ENCODE assay signal across 1 cellular context in genomic region chr12:121110211-121110940, GRCh38.
TF ChIP-seq lines count a peak whose summit lies in the region.

No MANE protein-coding gene starts in this region.

TF ChIP-seq in GM12878, 131 proteins besides CTCF, POLR2A, EP300 and RAD21 (continued from another document):
- TF ChIP-seq, protein P1, sequence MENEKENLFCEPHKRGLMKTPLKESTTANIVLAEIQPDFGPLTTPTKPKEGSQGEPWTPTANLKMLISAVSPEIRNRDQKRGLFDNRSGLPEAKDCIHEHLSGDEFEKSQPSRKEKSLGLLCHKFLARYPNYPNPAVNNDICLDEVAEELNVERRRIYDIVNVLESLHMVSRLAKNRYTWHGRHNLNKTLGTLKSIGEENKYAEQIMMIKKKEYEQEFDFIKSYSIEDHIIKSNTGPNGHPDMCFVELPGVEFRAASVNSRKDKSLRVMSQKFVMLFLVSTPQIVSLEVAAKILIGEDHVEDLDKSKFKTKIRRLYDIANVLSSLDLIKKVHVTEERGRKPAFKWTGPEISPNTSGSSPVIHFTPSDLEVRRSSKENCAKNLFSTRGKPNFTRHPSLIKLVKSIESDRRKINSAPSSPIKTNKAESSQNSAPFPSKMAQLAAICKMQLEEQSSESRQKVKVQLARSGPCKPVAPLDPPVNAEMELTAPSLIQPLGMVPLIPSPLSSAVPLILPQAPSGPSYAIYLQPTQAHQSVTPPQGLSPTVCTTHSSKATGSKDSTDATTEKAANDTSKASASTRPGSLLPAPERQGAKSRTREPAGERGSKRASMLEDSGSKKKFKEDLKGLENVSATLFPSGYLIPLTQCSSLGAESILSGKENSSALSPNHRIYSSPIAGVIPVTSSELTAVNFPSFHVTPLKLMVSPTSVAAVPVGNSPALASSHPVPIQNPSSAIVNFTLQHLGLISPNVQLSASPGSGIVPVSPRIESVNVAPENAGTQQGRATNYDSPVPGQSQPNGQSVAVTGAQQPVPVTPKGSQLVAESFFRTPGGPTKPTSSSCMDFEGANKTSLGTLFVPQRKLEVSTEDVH (IDR thresholded peaks at IDR 0.05; ENCODE audit: low read depth, partially characterized antibody), result no peak
- TF ChIP-seq ATF7 (IDR thresholded peaks at IDR 0.05; ENCODE audit: low read depth) (peak; percentile 97), NR2F1 (conservative IDR thresholded peaks at IDR 0.05) (peak; percentile 80), CEBPB (IDR thresholded peaks at IDR 0.05; ENCODE audit: borderline replicate concordance in 1 of 2, low read depth in 2 of 2, low read length in 2 of 2) (no peak), ZZZ3 (IDR thresholded peaks at IDR 0.05; ENCODE audit: control insufficient read depth, insufficient read length, low read depth) (no peak), BRCA1 (IDR thresholded peaks at IDR 0.05; ENCODE audit: low read depth, low read length) (no peak), SP1 (IDR thresholded peaks at IDR 0.05; ENCODE audit: low read depth, low read length) (peak; percentile 34), EED (IDR thresholded peaks at IDR 0.05; ENCODE audit: low read depth) (no peak), SIN3A (IDR thresholded peaks at IDR 0.05; ENCODE audit: low read depth, low read length) (no peak), BMI1 (IDR thresholded peaks at IDR 0.05; ENCODE audit: borderline replicate concordance) (no peak; the same call in 1 of the 2 replicates), SMAD5 (IDR thresholded peaks at IDR 0.05; ENCODE audit: low read depth) (no peak), ZBTB33 (IDR thresholded peaks at IDR 0.05) (no peak), IRF5 (IDR thresholded peaks at IDR 0.05; ENCODE audit: borderline replicate concordance) (no peak), SMAD1 (IDR thresholded peaks at IDR 0.05; ENCODE audit: low read depth, partially characterized antibody) (no peak), NRF1 (conservative IDR thresholded peaks at IDR 0.05; ENCODE audit: low read depth, low read length) (no peak), DPF2 (IDR thresholded peaks at IDR 0.05) (peak; percentile 62), POLR2AphosphoS5 (IDR thresholded peaks at IDR 0.05; ENCODE audit: low read length) (no peak), ASH2L (IDR thresholded peaks at IDR 0.05; ENCODE audit: borderline replicate concordance, low read depth) (no peak), REST (IDR thresholded peaks at IDR 0.05; ENCODE audit: low read depth, low read length) (no peak), SUZ12 (IDR thresholded peaks at IDR 0.05; ENCODE audit: unreplicated experiment) (no peak), TBL1XR1 (IDR thresholded peaks at IDR 0.05; ENCODE audit: low read depth, low read length) (no peak; the same call in 1 of the 2 replicates), SRF (IDR thresholded peaks at IDR 0.05; ENCODE audit: low read depth in 2 of 2, low read length in 2 of 2) (no peak), PAX5 (IDR thresholded peaks at IDR 0.05; ENCODE audit: borderline replicate concordance, low read depth, low read length) (no peak), FOXM1 (IDR thresholded peaks at IDR 0.05; ENCODE audit: low read depth, low read length) (no peak; the same call in 1 of the 2 replicates), RAD51 (IDR thresholded peaks at IDR 0.05) (no peak), LARP7 (IDR thresholded peaks at IDR 0.05) (no peak), ZNF24 (IDR thresholded peaks at IDR 0.05) (peak; percentile 79), RBBP5 (conservative IDR thresholded peaks at IDR 0.05) (no peak), HDGF (IDR thresholded peaks at IDR 0.05) (no peak), EZH2 (IDR thresholded peaks at IDR 0.05; ENCODE audit: borderline replicate concordance, control insufficient read depth, low read depth, low read length) (no peak), POU2F2 (IDR thresholded peaks at IDR 0.05; ENCODE audit: borderline replicate concordance, low read depth, low read length) (no peak; the same call in 2 of the 3 replicates), IKZF1 (conservative IDR thresholded peaks at IDR 0.05) (peak; percentile 53; the same call in 1 of the 2 replicates), RELA (IDR thresholded peaks at IDR 0.05; ENCODE audit: borderline replicate concordance, partially characterized antibody) (no peak)
- TF ChIP-seq, protein P2, sequence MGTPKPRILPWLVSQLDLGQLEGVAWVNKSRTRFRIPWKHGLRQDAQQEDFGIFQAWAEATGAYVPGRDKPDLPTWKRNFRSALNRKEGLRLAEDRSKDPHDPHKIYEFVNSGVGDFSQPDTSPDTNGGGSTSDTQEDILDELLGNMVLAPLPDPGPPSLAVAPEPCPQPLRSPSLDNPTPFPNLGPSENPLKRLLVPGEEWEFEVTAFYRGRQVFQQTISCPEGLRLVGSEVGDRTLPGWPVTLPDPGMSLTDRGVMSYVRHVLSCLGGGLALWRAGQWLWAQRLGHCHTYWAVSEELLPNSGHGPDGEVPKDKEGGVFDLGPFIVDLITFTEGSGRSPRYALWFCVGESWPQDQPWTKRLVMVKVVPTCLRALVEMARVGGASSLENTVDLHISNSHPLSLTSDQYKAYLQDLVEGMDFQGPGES (IDR thresholded peaks at IDR 0.05), result no peak
- TF ChIP-seq, protein P3, sequence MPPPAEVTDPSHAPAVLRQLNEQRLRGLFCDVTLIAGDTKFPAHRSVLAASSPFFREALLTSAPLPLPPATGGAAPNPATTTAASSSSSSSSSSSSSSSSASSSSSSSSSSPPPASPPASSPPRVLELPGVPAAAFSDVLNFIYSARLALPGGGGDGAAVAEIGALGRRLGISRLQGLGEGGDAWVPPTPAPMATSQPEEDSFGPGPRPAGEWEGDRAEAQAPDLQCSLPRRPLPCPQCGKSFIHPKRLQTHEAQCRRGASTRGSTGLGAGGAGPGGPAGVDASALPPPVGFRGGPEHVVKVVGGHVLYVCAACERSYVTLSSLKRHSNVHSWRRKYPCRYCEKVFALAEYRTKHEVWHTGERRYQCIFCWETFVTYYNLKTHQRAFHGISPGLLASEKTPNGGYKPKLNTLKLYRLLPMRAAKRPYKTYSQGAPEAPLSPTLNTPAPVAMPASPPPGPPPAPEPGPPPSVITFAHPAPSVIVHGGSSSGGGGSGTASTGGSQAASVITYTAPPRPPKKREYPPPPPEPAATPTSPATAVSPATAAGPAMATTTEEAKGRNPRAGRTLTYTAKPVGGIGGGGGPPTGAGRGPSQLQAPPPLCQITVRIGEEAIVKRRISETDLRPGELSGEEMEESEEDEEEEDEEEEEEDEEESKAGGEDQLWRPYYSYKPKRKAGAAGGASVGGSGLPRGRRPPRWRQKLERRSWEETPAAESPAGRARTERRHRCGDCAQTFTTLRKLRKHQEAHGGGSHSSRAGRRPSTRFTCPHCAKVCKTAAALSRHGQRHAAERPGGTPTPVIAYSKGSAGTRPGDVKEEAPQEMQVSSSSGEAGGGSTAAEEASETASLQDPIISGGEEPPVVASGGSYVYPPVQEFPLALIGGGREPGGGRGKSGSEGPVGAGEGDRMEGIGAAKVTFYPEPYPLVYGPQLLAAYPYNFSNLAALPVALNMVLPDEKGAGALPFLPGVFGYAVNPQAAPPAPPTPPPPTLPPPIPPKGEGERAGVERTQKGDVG (CRISPR knock-in tag; IDR thresholded peaks at IDR 0.05), result no peak
- TF ChIP-seq, protein P4, sequence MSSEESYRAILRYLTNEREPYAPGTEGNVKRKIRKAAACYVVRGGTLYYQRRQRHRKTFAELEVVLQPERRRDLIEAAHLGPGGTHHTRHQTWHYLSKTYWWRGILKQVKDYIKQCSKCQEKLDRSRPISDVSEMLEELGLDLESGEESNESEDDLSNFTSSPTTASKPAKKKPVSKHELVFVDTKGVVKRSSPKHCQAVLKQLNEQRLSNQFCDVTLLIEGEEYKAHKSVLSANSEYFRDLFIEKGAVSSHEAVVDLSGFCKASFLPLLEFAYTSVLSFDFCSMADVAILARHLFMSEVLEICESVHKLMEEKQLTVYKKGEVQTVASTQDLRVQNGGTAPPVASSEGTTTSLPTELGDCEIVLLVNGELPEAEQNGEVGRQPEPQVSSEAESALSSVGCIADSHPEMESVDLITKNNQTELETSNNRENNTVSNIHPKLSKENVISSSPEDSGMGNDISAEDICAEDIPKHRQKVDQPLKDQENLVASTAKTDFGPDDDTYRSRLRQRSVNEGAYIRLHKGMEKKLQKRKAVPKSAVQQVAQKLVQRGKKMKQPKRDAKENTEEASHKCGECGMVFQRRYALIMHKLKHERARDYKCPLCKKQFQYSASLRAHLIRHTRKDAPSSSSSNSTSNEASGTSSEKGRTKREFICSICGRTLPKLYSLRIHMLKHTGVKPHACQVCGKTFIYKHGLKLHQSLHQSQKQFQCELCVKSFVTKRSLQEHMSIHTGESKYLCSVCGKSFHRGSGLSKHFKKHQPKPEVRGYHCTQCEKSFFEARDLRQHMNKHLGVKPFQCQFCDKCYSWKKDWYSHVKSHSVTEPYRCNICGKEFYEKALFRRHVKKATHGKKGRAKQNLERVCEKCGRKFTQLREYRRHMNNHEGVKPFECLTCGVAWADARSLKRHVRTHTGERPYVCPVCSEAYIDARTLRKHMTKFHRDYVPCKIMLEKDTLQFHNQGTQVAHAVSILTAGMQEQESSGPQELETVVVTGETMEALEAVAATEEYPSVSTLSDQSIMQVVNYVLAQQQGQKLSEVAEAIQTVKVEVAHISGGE (CRISPR knock-in tag; IDR thresholded peaks at IDR 0.05), result no peak
- TF ChIP-seq, protein P5, sequence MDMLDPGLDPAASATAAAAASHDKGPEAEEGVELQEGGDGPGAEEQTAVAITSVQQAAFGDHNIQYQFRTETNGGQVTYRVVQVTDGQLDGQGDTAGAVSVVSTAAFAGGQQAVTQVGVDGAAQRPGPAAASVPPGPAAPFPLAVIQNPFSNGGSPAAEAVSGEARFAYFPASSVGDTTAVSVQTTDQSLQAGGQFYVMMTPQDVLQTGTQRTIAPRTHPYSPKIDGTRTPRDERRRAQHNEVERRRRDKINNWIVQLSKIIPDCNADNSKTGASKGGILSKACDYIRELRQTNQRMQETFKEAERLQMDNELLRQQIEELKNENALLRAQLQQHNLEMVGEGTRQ (IDR thresholded peaks at IDR 0.05; ENCODE audit: borderline replicate concordance, low read depth, low read length), result no peak
- TF ChIP-seq, protein P6, sequence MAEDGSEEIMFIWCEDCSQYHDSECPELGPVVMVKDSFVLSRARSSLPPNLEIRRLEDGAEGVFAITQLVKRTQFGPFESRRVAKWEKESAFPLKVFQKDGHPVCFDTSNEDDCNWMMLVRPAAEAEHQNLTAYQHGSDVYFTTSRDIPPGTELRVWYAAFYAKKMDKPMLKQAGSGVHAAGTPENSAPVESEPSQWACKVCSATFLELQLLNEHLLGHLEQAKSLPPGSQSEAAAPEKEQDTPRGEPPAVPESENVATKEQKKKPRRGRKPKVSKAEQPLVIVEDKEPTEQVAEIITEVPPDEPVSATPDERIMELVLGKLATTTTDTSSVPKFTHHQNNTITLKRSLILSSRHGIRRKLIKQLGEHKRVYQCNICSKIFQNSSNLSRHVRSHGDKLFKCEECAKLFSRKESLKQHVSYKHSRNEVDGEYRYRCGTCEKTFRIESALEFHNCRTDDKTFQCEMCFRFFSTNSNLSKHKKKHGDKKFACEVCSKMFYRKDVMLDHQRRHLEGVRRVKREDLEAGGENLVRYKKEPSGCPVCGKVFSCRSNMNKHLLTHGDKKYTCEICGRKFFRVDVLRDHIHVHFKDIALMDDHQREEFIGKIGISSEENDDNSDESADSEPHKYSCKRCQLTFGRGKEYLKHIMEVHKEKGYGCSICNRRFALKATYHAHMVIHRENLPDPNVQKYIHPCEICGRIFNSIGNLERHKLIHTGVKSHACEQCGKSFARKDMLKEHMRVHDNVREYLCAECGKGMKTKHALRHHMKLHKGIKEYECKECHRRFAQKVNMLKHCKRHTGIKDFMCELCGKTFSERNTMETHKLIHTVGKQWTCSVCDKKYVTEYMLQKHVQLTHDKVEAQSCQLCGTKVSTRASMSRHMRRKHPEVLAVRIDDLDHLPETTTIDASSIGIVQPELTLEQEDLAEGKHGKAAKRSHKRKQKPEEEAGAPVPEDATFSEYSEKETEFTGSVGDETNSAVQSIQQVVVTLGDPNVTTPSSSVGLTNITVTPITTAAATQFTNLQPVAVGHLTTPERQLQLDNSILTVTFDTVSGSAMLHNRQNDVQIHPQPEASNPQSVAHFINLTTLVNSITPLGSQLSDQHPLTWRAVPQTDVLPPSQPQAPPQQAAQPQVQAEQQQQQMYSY (CRISPR knock-in tag; IDR thresholded peaks at IDR 0.05), result no peak
